Comparison of ENCODE assay signal across 8 cellular contexts in genomic region chr20:57389695-57390603, GRCh38. TPM values are rescaled to one million over a fixed set of nuclear protein-coding genes. Genes with fewer than 3 reads are reported as not detected.
DNase-seq lines count a peak whose midpoint lies in the region; ATAC-seq and TF ChIP-seq lines count a peak whose summit lies in the region.

No MANE protein-coding gene starts in this region.

- ATAC-seq in memory B cell (ENCODE audit: low read depth) (peak; percentile 26), HG03139 (IDR thresholded peaks at IDR 0.05; ENCODE audit: unreplicated experiment) (no peak), GM18858 (IDR thresholded peaks at IDR 0.05; ENCODE audit: unreplicated experiment) (no peak)

- peak; percentile 46 for TF ChIP-seq POLR2A in GM15510 (IDR thresholded peaks at IDR 0.05; ENCODE audit: borderline replicate concordance, extremely low read depth, insufficient read length)

- H3K27me3 Mint-ChIP-seq in memory B cell: no peaks in the 10 kb centered on the region

- peaks cover 18% of the 10 kb centered on the region for H3K36me3 ChIP-seq in SJCRH30
- peaks cover 3 to 7% of the 10 kb centered on the region in 2 donors for H3K36me3 ChIP-seq in ascending aorta

- no peak for TF ChIP-seq CTCF in ascending aorta (IDR thresholded peaks at IDR 0.05)

- no peak for DNase-seq in SJCRH30
- peak in 1 of 2 donors; percentile 66 for DNase-seq in ascending aorta (ENCODE audit: low spot score in 2 of 2)
- DNase-seq in memory B cell (ENCODE audit: low spot score in 2 of 2): peak in 1 of 2 donors; percentile 62
- peak in 4 of 6 experiments; percentile 41 to 54 (median 50) for DNase-seq in stimulated activated naive CD4-positive, alpha-beta T cell (lab: John Stamatoyannopoulos, UW)
- DNase-seq in NCI-H2107 (lab: John Stamatoyannopoulos, UW): no peak

- peaks cover 19% of the 10 kb centered on the region for H3K36me3 Mint-ChIP-seq in memory B cell

- peak overlapping the region; percentile 92 for H3K4me3 Mint-ChIP-seq in memory B cell

- intact Hi-C loops in ascending aorta (cut with DNase I): loop anchor here (2.0 to 10.0 kb wide), 5 partner anchors 69 to 825 kb away; no protein-coding TSS in a partner anchor

- H3K4me1 Mint-ChIP-seq in memory B cell: peaks cover 32% of the 10 kb centered on the region

- H3K9me3 ChIP-seq in SJCRH30 (replicated peaks) (no peaks in the 10 kb centered on the region), ascending aorta (no peaks in the 10 kb centered on the region)

- peak overlapping the region; percentile 72 for H3K27ac ChIP-seq in SJCRH30
- peak overlapping the region; percentile 61 to 64 for H3K27ac ChIP-seq in ascending aorta

- H3K27ac Mint-ChIP-seq in memory B cell: peak overlapping the region; percentile 99

- H3K9me3 Mint-ChIP-seq in memory B cell: no peaks in the 10 kb centered on the region

- H3K27me3 ChIP-seq in SJCRH30 (no peaks in the 10 kb centered on the region), ascending aorta (no peaks in the 10 kb centered on the region)

- H3K4me3 ChIP-seq in SJCRH30 (peak overlapping the region; percentile 59), ascending aorta (peak overlapping the region; percentile 46)

- H3K4me1 ChIP-seq in SJCRH30 (peaks cover 25% of the 10 kb centered on the region), ascending aorta (peaks cover 3 to 34% of the 10 kb centered on the region in 2 donors)

RNA-seq across cellular contexts. Expression of gene RBM38, which starts 1.2 kb away (rescaled TPM):
- 181 and 190 TPM in 2 replicates for total RNA-seq in SJCRH30 (2014; rRNA removed; shearing (Covaris generic))
- 24.6 TPM for total RNA-seq in ascending aorta

RNA-seq across cellular contexts. Expression of gene RAE1, which starts 38.9 kb away (rescaled TPM):
- 112 and 119 TPM in 2 replicates for total RNA-seq in SJCRH30 (2014; rRNA removed; shearing (Covaris generic))
- total RNA-seq in ascending aorta: 9.5 TPM

Comparison
In these comparisons a context has a peak if more than half of its experiments do, and no peak if none do; other contexts are left out.
1. DNase-seq: peak in stimulated activated naive CD4-positive, alpha-beta T cell (4 of 6); none in SJCRH30 (0 of 2) and NCI-H2107 (single experiment).
2. RNA of gene RAE1, which starts 38.9 kb away (total RNA-seq): 112 to 119 TPM in SJCRH30; 9.5 TPM in ascending aorta (single experiment); every median in the first group is over 10 times any median in the second.